Comparison of ENCODE assay signal across 1 cellular context in genomic region chr6:52388790-52389189, GRCh38.
TF ChIP-seq lines count a peak whose summit lies in the region.

No MANE protein-coding gene starts in this region.

TF ChIP-seq in K562, 482 proteins besides CTCF, POLR2A, EP300 and RAD21:
- TF ChIP-seq COPS2 (conservative IDR thresholded peaks at IDR 0.05) = no peak
- no peak for TF ChIP-seq THRAP3 (IDR thresholded peaks at IDR 0.05; ENCODE audit: borderline replicate concordance)
- TF ChIP-seq ATF2 (CRISPR knock-in tag; IDR thresholded peaks at IDR 0.05) = no peak
- no peak for TF ChIP-seq TCF7L2 (IDR thresholded peaks at IDR 0.05; ENCODE audit: low read depth, low read length)
- TF ChIP-seq NKRF (IDR thresholded peaks at IDR 0.05; ENCODE audit: borderline replicate concordance) = no peak
